Comparison of ENCODE assay signal across 34 cellular contexts in genomic region chr10:49657606-49658005, GRCh38. TPM values are rescaled to one million over a fixed set of nuclear protein-coding genes. Genes with fewer than 3 reads are reported as not detected.
"Had no signal": no experiment of that assay in that cellular context is flagged by ENCODE, and none has a peak within 500 bp of the region (broad histone marks: within the 10 kb centered on the region; RNA-seq: fewer than 3 reads in every experiment).

No MANE protein-coding gene starts in this region.

- H3K27ac ChIP-seq: adrenal gland, body of pancreas, esophagus muscularis mucosa, foreskin keratinocyte, gastroesophageal sphincter, heart right ventricle, hepatocyte had no signal

- H2AFZ ChIP-seq: hepatocyte had no signal

- H3K27me3 ChIP-seq: adrenal gland, body of pancreas, foreskin keratinocyte, hepatocyte had no signal

- ATAC-seq: activated CD4-positive, alpha-beta T cell treated with anti-CD3 and anti-CD28 coated beads for 36 hours; activated CD8-positive, alpha-beta memory T cell treated with anti-CD3 and anti-CD28 coated beads, Interleukin-2, amount 10 ng/mL, durations not matched to agents 7 days and 5 days; activated CD8-positive, alpha-beta T cell treated with anti-CD3 and anti-CD28 coated beads, Interleukin-2, amount 10 ng/mL, durations not matched to agents 7 days and 5 days; activated naive CD8-positive, alpha-beta T cell treated with anti-CD3 and anti-CD28 coated beads, Interleukin-2, amount 50 U/mL, for 24 hours; body of pancreas; effector memory CD8-positive, alpha-beta T cell; gastroesophageal sphincter; heart right ventricle had no signal

- H3K4me2 ChIP-seq: hepatocyte had no signal

- DNase-seq: activated CD4-positive, alpha-beta memory T cell treated with anti-CD3 and anti-CD28 coated beads for 36 hours; activated CD4-positive, alpha-beta T cell treated with anti-CD3 and anti-CD28 coated beads for 36 hours; activated CD4-positive, alpha-beta T cell treated with anti-CD3 and anti-CD28 coated beads, Interleukin-2, amount 10 ng/mL, durations not matched to agents 24 days and 14 days; activated CD4-positive, CD25-positive, alpha-beta regulatory T cell; activated CD4-positive, CD25-positive, alpha-beta regulatory T cell treated with anti-CD3 and anti-CD28 coated beads, Interleukin-2, amount 50 U/mL, for 72 hours; activated CD8-positive, alpha-beta memory T cell treated with anti-CD3 and anti-CD28 coated beads, Interleukin-2, amount 10 ng/mL, durations not matched to agents 7 days and 5 days; activated CD8-positive, alpha-beta memory T cell treated with anti-CD3 and anti-CD28 coated beads, Interleukin-2, amount 50 U/mL, for 4 hours; activated CD8-positive, alpha-beta T cell treated with anti-CD3 and anti-CD28 coated beads, Interleukin-2, amount 10 ng/mL, durations not matched to agents 7 days and 5 days; activated effector memory CD4-positive, alpha-beta T cell treated with anti-CD3 and anti-CD28 coated beads, Interleukin-2, amount 50 U/mL, for 16 hours; activated naive CD4-positive, alpha-beta T cell treated with anti-CD3 and anti-CD28 coated beads for 36 hours; activated naive CD8-positive, alpha-beta T cell treated with anti-CD3 and anti-CD28 coated beads for 36 hours; activated naive CD8-positive, alpha-beta T cell treated with anti-CD3 and anti-CD28 coated beads, Interleukin-2, amount 50 U/mL, for 24 hours; activated T-cell treated with anti-CD3 and anti-CD28 coated beads, Interleukin-2, amount 50 U/mL, for 1 hour; activated T-cell treated with anti-CD3 and anti-CD28 coated beads, Interleukin-2, amount 50 U/mL, for 48 hours; adrenal gland; amygdala; aorta; body of pancreas; caudate nucleus; cortex of kidney; dermis blood vessel endothelial cell; effector CD4-positive, alpha-beta T cell; effector memory CD8-positive, alpha-beta T cell; erythroblast; heart right ventricle had no signal

- H3K4me3 ChIP-seq: adrenal gland, body of pancreas, esophagus muscularis mucosa, gastroesophageal sphincter, heart right ventricle, hepatocyte had no signal

- H3K4me1 ChIP-seq: adrenal gland, body of pancreas, esophagus muscularis mucosa, gastroesophageal sphincter, heart right ventricle had no signal

- H3K36me3 ChIP-seq: adrenal gland, esophagus muscularis mucosa, gastroesophageal sphincter, heart right ventricle had no signal

RNA-seq across cellular contexts. Expression of gene C10orf53, which starts 21.8 kb away (rescaled TPM):
- total RNA-seq: activated CD4-positive, alpha-beta memory T cell treated with anti-CD3 and anti-CD28 coated beads for 36 hours; activated CD4-positive, alpha-beta T cell treated with anti-CD3 and anti-CD28 coated beads for 36 hours; activated CD4-positive, alpha-beta T cell treated with anti-CD3 and anti-CD28 coated beads, Interleukin-2, amount 10 ng/mL, durations not matched to agents 24 days and 14 days; activated CD8-positive, alpha-beta memory T cell treated with anti-CD3 and anti-CD28 coated beads for 36 hours; activated CD8-positive, alpha-beta memory T cell treated with anti-CD3 and anti-CD28 coated beads, Interleukin-2, amount 10 ng/mL, durations not matched to agents 7 days and 5 days; activated CD8-positive, alpha-beta T cell treated with anti-CD3 and anti-CD28 coated beads, Interleukin-2, amount 10 ng/mL, durations not matched to agents 7 days and 5 days; activated naive CD4-positive, alpha-beta T cell treated with anti-CD3 and anti-CD28 coated beads for 36 hours; activated naive CD8-positive, alpha-beta T cell treated with anti-CD3 and anti-CD28 coated beads for 36 hours; activated T-helper 1 cell treated with anti-CD3 and anti-CD28 coated beads, Interleukin-12 subunit alpha, Interleukin-12 subunit beta, Interleukin-2, Interleukin-4 antibody, amounts not matched to agents 30 ng/mL and 10 ng/mL and 1 ng/mL, durations not matched to agents 14 hours and 24 hours and 36 hours; activated T-helper 2 cell treated with anti-CD3 and anti-CD28 coated beads, Interferon-gamma antibody, Interleukin-2, Interleukin-4, amounts not matched to agents 10 μg/mL and 5 μg/mL and 100 μg/mL, durations not matched to agents 14 hours and 24 hours and 36 hours; adrenal gland; aorta; body of pancreas; chondrocyte; dermis blood vessel endothelial cell; esophagus muscularis mucosa; foreskin keratinocyte; gastroesophageal sphincter; glomerular endothelial cell; heart right ventricle; hepatocyte had no signal
- polyA plus RNA-seq: adrenal gland, aorta, foreskin keratinocyte, heart right ventricle, hepatocyte had no signal

RNA-seq across cellular contexts. Expression of gene CHAT, which starts 43.8 kb away (rescaled TPM):
- total RNA-seq: activated CD4-positive, alpha-beta memory T cell treated with anti-CD3 and anti-CD28 coated beads for 36 hours; activated CD4-positive, alpha-beta T cell treated with anti-CD3 and anti-CD28 coated beads for 36 hours; activated CD4-positive, alpha-beta T cell treated with anti-CD3 and anti-CD28 coated beads, Interleukin-2, amount 10 ng/mL, durations not matched to agents 24 days and 14 days; activated CD8-positive, alpha-beta memory T cell treated with anti-CD3 and anti-CD28 coated beads for 36 hours; activated CD8-positive, alpha-beta memory T cell treated with anti-CD3 and anti-CD28 coated beads, Interleukin-2, amount 10 ng/mL, durations not matched to agents 7 days and 5 days; activated CD8-positive, alpha-beta T cell treated with anti-CD3 and anti-CD28 coated beads, Interleukin-2, amount 10 ng/mL, durations not matched to agents 7 days and 5 days; activated naive CD4-positive, alpha-beta T cell treated with anti-CD3 and anti-CD28 coated beads for 36 hours; activated naive CD8-positive, alpha-beta T cell treated with anti-CD3 and anti-CD28 coated beads for 36 hours; adrenal gland; aorta; chondrocyte; dermis blood vessel endothelial cell; foreskin keratinocyte; glomerular endothelial cell; heart right ventricle had no signal
- polyA plus RNA-seq: adrenal gland, aorta, foreskin keratinocyte, heart right ventricle, hepatocyte had no signal

RNA-seq across cellular contexts. Expression of gene SLC18A3, which starts 47.5 kb away (rescaled TPM):
- total RNA-seq: activated CD4-positive, alpha-beta memory T cell treated with anti-CD3 and anti-CD28 coated beads for 36 hours; activated CD4-positive, alpha-beta T cell treated with anti-CD3 and anti-CD28 coated beads for 36 hours; activated CD4-positive, alpha-beta T cell treated with anti-CD3 and anti-CD28 coated beads, Interleukin-2, amount 10 ng/mL, durations not matched to agents 24 days and 14 days; activated CD8-positive, alpha-beta memory T cell treated with anti-CD3 and anti-CD28 coated beads for 36 hours; activated CD8-positive, alpha-beta memory T cell treated with anti-CD3 and anti-CD28 coated beads, Interleukin-2, amount 10 ng/mL, durations not matched to agents 7 days and 5 days; activated CD8-positive, alpha-beta T cell treated with anti-CD3 and anti-CD28 coated beads, Interleukin-2, amount 10 ng/mL, durations not matched to agents 7 days and 5 days; activated naive CD4-positive, alpha-beta T cell treated with anti-CD3 and anti-CD28 coated beads for 36 hours; activated naive CD8-positive, alpha-beta T cell treated with anti-CD3 and anti-CD28 coated beads for 36 hours; activated T-helper 1 cell treated with anti-CD3 and anti-CD28 coated beads, Interleukin-12 subunit alpha, Interleukin-12 subunit beta, Interleukin-2, Interleukin-4 antibody, amounts not matched to agents 30 ng/mL and 10 ng/mL and 1 ng/mL, durations not matched to agents 14 hours and 24 hours and 36 hours; aorta; body of pancreas; chondrocyte; dermis blood vessel endothelial cell; foreskin keratinocyte; glomerular endothelial cell; heart right ventricle had no signal
- polyA plus RNA-seq: aorta, foreskin keratinocyte, heart right ventricle had no signal
